10 cellular contexts compared by ENCODE assay signal in the genomic region with DNA sequence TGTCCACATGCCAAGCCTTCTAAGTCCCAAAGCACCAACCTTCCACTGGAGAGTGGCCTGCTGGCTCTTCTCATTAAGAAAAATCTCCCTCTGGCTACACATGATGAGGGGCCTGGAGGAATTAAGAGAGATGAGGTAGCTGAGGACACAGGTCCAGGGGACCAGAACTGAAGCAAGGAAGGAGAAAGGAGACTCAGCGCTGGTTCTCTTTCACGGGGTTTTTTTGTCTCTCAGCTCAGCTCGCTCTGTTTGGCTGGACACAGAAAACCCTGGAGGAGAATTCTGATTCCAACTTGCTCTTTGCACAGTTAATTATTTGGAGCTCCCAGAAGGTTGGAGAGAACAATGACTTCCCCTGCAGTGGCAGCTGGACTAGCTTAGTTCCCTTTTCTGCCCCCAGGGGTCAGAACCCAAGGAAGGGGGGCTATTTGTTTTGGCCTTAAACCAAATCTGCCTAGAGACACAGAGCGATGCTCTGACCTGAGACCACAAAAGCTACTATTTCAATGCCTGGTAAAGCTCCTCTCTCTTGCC.
DNase-seq lines count a peak whose midpoint lies in the region; ATAC-seq and TF ChIP-seq lines count a peak whose summit lies in the region.
"Had no signal": no experiment of that assay in that cellular context is flagged by ENCODE, and none has a peak within 500 bp of the region (broad histone marks: within the 10 kb centered on the region; RNA-seq: fewer than 3 reads in every experiment).

No MANE protein-coding gene starts in this region.

- ATAC-seq in GM19023 (IDR thresholded peaks at IDR 0.05; ENCODE audit: unreplicated experiment) (no peak), GM18505 (IDR thresholded peaks at IDR 0.05; ENCODE audit: unreplicated experiment) (no peak)

- no peak overlapping the region for H3K9ac ChIP-seq in endodermal cell (ENCODE audit: extremely low read depth, low read length, poor library complexity, severe bottlenecking)

- no peaks in the 10 kb centered on the region for H3K36me3 ChIP-seq in endodermal cell (ENCODE audit: control insufficient read depth, insufficient read depth, low read length)

- no peaks in the 10 kb centered on the region for H3K27me3 ChIP-seq in endodermal cell (ENCODE audit: control insufficient read depth, insufficient read depth, low read length, poor library complexity, severe bottlenecking)

- no peak overlapping the region for H3K27ac Mint-ChIP-seq in HFFc6
- H3K27ac Mint-ChIP-seq in endodermal cell = no peak overlapping the region

- H3K9me3 Mint-ChIP-seq in HFFc6 (no peaks in the 10 kb centered on the region; the same call in 1 of the 2 replicates), endodermal cell (peaks cover 5% of the 10 kb centered on the region)

- H3K27me3 Mint-ChIP-seq in HFFc6 (ENCODE audit: insufficient read depth) (no peaks in the 10 kb centered on the region), endodermal cell (ENCODE audit: insufficient read depth) (no peaks in the 10 kb centered on the region)

- TF ChIP-seq CTCF in HFFc6 (IDR thresholded peaks at IDR 0.05) = peak; percentile 23; the same call in 1 of the 2 replicates
- TF ChIP-seq CTCF in endodermal cell (conservative IDR thresholded peaks at IDR 0.05) = peak; percentile 73
- no peak for TF ChIP-seq CTCF in RWPE1 (conservative IDR thresholded peaks at IDR 0.05; ENCODE audit: low read depth)

- peaks cover 3% of the 10 kb centered on the region for H3K4me1 ChIP-seq in endodermal cell (ENCODE audit: control insufficient read depth, insufficient read depth, low read length)

- no peak overlapping the region for H3K4me3 Mint-ChIP-seq in HFFc6
- H3K4me3 Mint-ChIP-seq in endodermal cell = no peak overlapping the region

- 43 to 82% methylated on average over 2 to 4 of the region's 4 CpGs for WGBS in endodermal cell (ENCODE audit: insufficient coverage in 1 of 2, insufficient read length in 1 of 2), 2 experiments

- peak overlapping the region; percentile 71 for H3K27ac ChIP-seq in endodermal cell (ENCODE audit: low read depth, low read length)
- H3K27ac ChIP-seq in RWPE1 = no peak overlapping the region

- POLR2A ChIA-PET in RWPE1 (lab: Yijun Ruan, JAX; ENCODE audit: low non-redundant PET) = no interaction called here

- CTCF ChIA-PET in RWPE1 (lab: Yijun Ruan, JAX) = no interaction called here

- DNase-seq in HFFc6 = no peak
- peak; percentile 68 for DNase-seq in NCI-H345 (lab: John Stamatoyannopoulos, UW)
- DNase-seq in endodermal cell = peak; percentile 75
- DNase-seq in pons (ENCODE audit: low spot score) = peak; percentile 22
- DNase-seq in RWPE1 (ENCODE audit: low spot score) = no peak
- no peak for DNase-seq in NCI-H187 (lab: John Stamatoyannopoulos, UW)
- DNase-seq: stimulated activated CD4-positive, alpha-beta T cell treated with anti-CD3 and anti-CD28 coated beads, Interleukin-2, amount 100 ng/mL, for 24 hours had no signal

- H3K36me3 Mint-ChIP-seq in HFFc6 (ENCODE audit: low read depth) (no peaks in the 10 kb centered on the region), endodermal cell (ENCODE audit: low read depth) (no peaks in the 10 kb centered on the region)

- no peak overlapping the region for H3K4me3 ChIP-seq in endodermal cell (ENCODE audit: low read length)
- H3K4me3 ChIP-seq: K562 had no signal

- H3K4me1 Mint-ChIP-seq in HFFc6 (ENCODE audit: low read depth) (peaks cover 57% of the 10 kb centered on the region), endodermal cell (peaks cover 38% of the 10 kb centered on the region)

- TF ChIP-seq POLR2A in GM18505 (IDR thresholded peaks at IDR 0.05; ENCODE audit: borderline replicate concordance, extremely low read depth, insufficient read depth, insufficient read length) = no peak

- peaks cover 4% of the 10 kb centered on the region for H3K9me3 ChIP-seq in endodermal cell (ENCODE audit: control insufficient read depth, low read length)

Comparison
In these comparisons a context has a peak if more than half of its experiments do, and no peak if none do; other contexts are left out.
1. DNase-seq: peak in NCI-H345 (single experiment), endodermal cell (single experiment) and pons (single experiment); none in HFFc6 (single experiment), RWPE1 (single experiment) and NCI-H187 (0 of 2).